21 cellular contexts compared by ENCODE assay signal in the genomic region with DNA sequence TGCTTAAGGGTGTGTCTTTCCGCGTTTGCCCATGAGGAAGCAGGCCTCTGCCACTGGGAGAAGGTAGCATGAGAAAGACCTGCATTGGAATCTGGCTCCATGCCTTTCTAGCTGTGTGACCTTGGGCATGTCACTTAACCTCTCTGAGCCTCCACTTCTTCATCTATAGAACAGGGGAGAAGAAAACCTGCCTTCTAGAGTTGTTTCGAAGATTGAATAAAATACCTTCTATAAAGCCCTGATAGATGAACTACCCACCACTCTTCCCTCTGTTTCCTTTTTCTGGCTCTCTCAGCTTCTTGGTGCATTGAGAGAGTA. TPM values are rescaled to one million over a fixed set of nuclear protein-coding genes. Genes with fewer than 3 reads are reported as not detected.
"Had no signal": no experiment of that assay in that cellular context is flagged by ENCODE, and none has a peak within 500 bp of the region (broad histone marks: within the 10 kb centered on the region; RNA-seq: fewer than 3 reads in every experiment).

No MANE protein-coding gene starts in this region.

RNA-seq across cellular contexts. Expression of a gene that starts 59.2 kb away (rescaled TPM):
- total RNA-seq: activated B cell treated with CpG ODN at 0.5 μM for 24 hours; activated CD4-positive, alpha-beta memory T cell treated with anti-CD3 and anti-CD28 coated beads for 36 hours; activated CD4-positive, alpha-beta T cell treated with anti-CD3 and anti-CD28 coated beads, Interleukin-2, amount 10 ng/mL, durations not matched to agents 24 days and 14 days; activated CD8-positive, alpha-beta memory T cell treated with anti-CD3 and anti-CD28 coated beads for 36 hours; activated CD8-positive, alpha-beta T cell treated with anti-CD3 and anti-CD28 coated beads for 36 hours; activated naive CD4-positive, alpha-beta T cell treated with anti-CD3 and anti-CD28 coated beads for 36 hours; activated naive CD4-positive, alpha-beta T cell treated with anti-CD3 and anti-CD28 coated beads, Interleukin-2, amount 50 U/mL, for 72 hours; activated naive CD8-positive, alpha-beta T cell treated with anti-CD3 and anti-CD28 coated beads for 36 hours; activated T-cell treated with anti-CD3 and anti-CD28 coated beads, Interleukin-2, amount 50 U/mL, for 4 hours; activated T-cell treated with anti-CD3 and anti-CD28 coated beads, Interleukin-2, amount 50 U/mL, for 72 hours; activated T-helper 1 cell treated with anti-CD3 and anti-CD28 coated beads, Interleukin-12 subunit alpha, Interleukin-12 subunit beta, Interleukin-2, Interleukin-4 antibody, amounts not matched to agents 30 ng/mL and 10 ng/mL and 1 ng/mL, durations not matched to agents 14 hours and 24 hours and 36 hours; activated T-helper 17 cell treated with anti-CD3 and anti-CD28 coated beads, Interleukin-2, amount 50 U/mL, for 72 hours; aorta; astrocyte; body of pancreas; breast epithelium; cardiac septum; T-cell; T-helper 1 cell treated with Interleukin-12 subunit alpha and Interleukin-12 subunit beta and Interleukin-4 antibody, amounts not matched to agents 30 ng/mL and 1 ng/mL, for 36 hours; T-helper 17 cell; T-helper 2 cell treated with Interferon-gamma antibody and Interleukin-4, amounts not matched to agents 100 ng/mL and 5 ng/mL, for 36 hours had no signal
- polyA plus RNA-seq: aorta had no signal
